Comparison of ENCODE assay signal across 18 cellular contexts in genomic region chr1:2344121-2344681, GRCh38. TPM values are rescaled to one million over a fixed set of nuclear protein-coding genes. Genes with fewer than 3 reads are reported as not detected.
DNase-seq lines count a peak whose midpoint lies in the region; ATAC-seq and TF ChIP-seq lines count a peak whose summit lies in the region.
"Had no signal": no experiment of that assay in that cellular context is flagged by ENCODE, and none has a peak within 500 bp of the region (broad histone marks: within the 10 kb centered on the region; RNA-seq: fewer than 3 reads in every experiment).

No MANE protein-coding gene starts in this region.

- H3K4me3 ChIP-seq in osteoblast (ENCODE audit: insufficient read depth, low read length), result no peak overlapping the region
- H3K4me3 ChIP-seq: cardiac muscle cell, GM12878, SJCRH30 had no signal

- H4K20me1 ChIP-seq in osteoblast (ENCODE audit: insufficient read depth, low read length), result no peaks in the 10 kb centered on the region

- H3K4me2 ChIP-seq in osteoblast (ENCODE audit: insufficient read depth, low read length), result no peak overlapping the region

- no peaks in the 10 kb centered on the region for H3K27me3 ChIP-seq in osteoblast (ENCODE audit: insufficient read depth, low read length)
- H3K27me3 ChIP-seq: cardiac muscle cell had no signal

- H3K79me2 ChIP-seq in osteoblast (ENCODE audit: insufficient read depth, low read length), result no peaks in the 10 kb centered on the region

- DNase-seq in NCI-H1105 treated with DMSO at 0.1 percent for 48 hours (lab: John Stamatoyannopoulos, UW) (peak; percentile 0), NCI-H1105 (lab: John Stamatoyannopoulos, UW) (no peak), NCI-H2171 treated with DMSO at 0.1 percent for 48 hours (lab: John Stamatoyannopoulos, UW) (peak; percentile 92), osteoblast (ENCODE audit: insufficient read length, low spot score, missing footprints) (peak; percentile 32), NCI-H2107 treated with DMSO at 0.1 percent for 48 hours (lab: John Stamatoyannopoulos, UW; ENCODE audit: unreplicated experiment) (no peak), NCI-H2227 (lab: John Stamatoyannopoulos, UW; ENCODE audit: unreplicated experiment) (no peak)
- DNase-seq: 8988T; activated CD4-positive, alpha-beta T cell treated with anti-CD3 and anti-CD28 coated beads for 4 hours; activated naive CD4-positive, alpha-beta T cell treated with anti-CD3 and anti-CD28 coated beads for 36 hours; activated T-cell treated with anti-CD3 and anti-CD28 coated beads, Interleukin-2, amount 50 U/mL, for 48 hours; DND-41; NCI-H2029 treated with DMSO at 0.1 percent for 48 hours had no signal

- no peaks in the 10 kb centered on the region for H3K36me3 ChIP-seq in osteoblast (ENCODE audit: insufficient read depth, low read length)
- H3K36me3 ChIP-seq: cardiac muscle cell, SJCRH30 had no signal

- no peaks in the 10 kb centered on the region for H3K4me1 ChIP-seq in osteoblast (ENCODE audit: insufficient read depth, low read length)

- no peak for TF ChIP-seq CTCF in osteoblast (IDR thresholded peaks at IDR 0.05; ENCODE audit: extremely low read depth, low read depth, low read length)

- ATAC-seq in esophagus mucosa (peak; percentile 46), GM21381 (IDR thresholded peaks at IDR 0.05; ENCODE audit: unreplicated experiment) (no peak)
- ATAC-seq: GM12878, HCT116 had no signal

- H3K27ac ChIP-seq in osteoblast (ENCODE audit: low read depth, low read length), result no peak overlapping the region
- H3K27ac ChIP-seq: cardiac muscle cell, SJCRH30 had no signal

- H3K9me3 ChIP-seq in osteoblast (ENCODE audit: low read depth, low read length), result no peaks in the 10 kb centered on the region
- H3K9me3 ChIP-seq: SJCRH30 had no signal

- H2AFZ ChIP-seq in osteoblast (ENCODE audit: low read length), result no peak overlapping the region

RNA-seq across cellular contexts. Expression of gene MORN1, which starts 47.2 kb away (rescaled TPM):
- total RNA-seq in esophagus mucosa (8.4 TPM), osteoblast (12.4 and 13.4 TPM in 2 replicates)

RNA-seq across cellular contexts. Expression of gene RER1, which starts 47.4 kb away (rescaled TPM):
- total RNA-seq in esophagus mucosa (167 TPM), osteoblast (77.8 and 95.2 TPM in 2 replicates)

Comparison
In these comparisons a context has a peak if more than half of its experiments do, and no peak if none do; other contexts are left out.
1. DNase-seq: peak in NCI-H1105 treated with DMSO at 0.1 percent for 48 hours (single experiment), NCI-H2171 treated with DMSO at 0.1 percent for 48 hours (single experiment) and osteoblast (single experiment); none in NCI-H1105 (single experiment), NCI-H2107 treated with DMSO at 0.1 percent for 48 hours (single experiment) and NCI-H2227 (single experiment).